Comparison of ENCODE assay signal across 12 cellular contexts in the genomic region with DNA sequence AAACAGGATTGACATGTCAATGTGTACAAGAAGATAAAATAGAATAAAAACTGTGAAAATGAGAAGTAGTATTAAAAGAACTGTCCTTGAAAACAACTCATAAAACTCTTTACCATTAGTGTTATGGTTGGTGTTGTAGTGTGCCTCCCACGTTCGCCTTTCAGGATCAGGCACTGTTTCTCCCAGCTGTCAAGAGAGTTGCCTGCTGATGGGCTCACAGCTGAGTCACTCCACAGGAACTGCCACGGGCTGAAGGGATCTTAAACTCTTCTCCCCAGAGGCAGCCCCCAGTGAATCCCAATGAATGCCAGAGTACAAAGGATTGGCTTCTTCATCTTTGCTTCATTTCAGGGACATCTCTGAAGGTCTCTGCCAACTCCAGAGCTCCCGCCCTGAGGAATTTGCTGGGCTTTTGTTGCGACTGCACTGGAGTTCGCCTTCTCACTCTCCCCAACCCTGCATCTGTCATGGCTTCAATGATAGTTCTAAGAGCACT.
DNase-seq lines count a peak whose midpoint lies in the region; ATAC-seq, FAIRE-seq and TF ChIP-seq lines count a peak whose summit lies in the region.
"Had no signal": no experiment of that assay in that cellular context is flagged by ENCODE, and none has a peak within 500 bp of the region (broad histone marks: within the 10 kb centered on the region; RNA-seq: fewer than 3 reads in every experiment).

No MANE protein-coding gene starts in this region.

- H3K27me3 ChIP-seq in AG04450 (ENCODE audit: control insufficient read depth, insufficient read depth, low read length) (no peaks in the 10 kb centered on the region), H1 (replicated peaks in 1 of 4; ENCODE audit: control insufficient read depth in 3 of 4, extremely low read depth in 1 of 4, insufficient read depth in 3 of 4, low read length in 3 of 4) (peaks cover 0 to 1% (median 0%) of the 10 kb centered on the region in 4 experiments; a peak in 1 of 7 replicates), lung (ENCODE audit: control insufficient read depth, insufficient read depth) (no peaks in the 10 kb centered on the region)
- H3K27me3 ChIP-seq: tibial artery had no signal

- H3K27ac ChIP-seq in AG04450 (ENCODE audit: low read depth, low read length) (peak overlapping the region; percentile 41), H1 (ENCODE audit: low read depth, low read length) (no peak overlapping the region), lung (ENCODE audit: low read depth in 1 of 2, low read length in 1 of 2) (peak overlapping the region; percentile 40 to 53)
- H3K27ac ChIP-seq: tibial artery had no signal

- H2BK20ac ChIP-seq in H1 (ENCODE audit: low read length), result no peak overlapping the region

- H2BK5ac ChIP-seq in H1 (ENCODE audit: low read depth, low read length), result no peak overlapping the region

- ATAC-seq in lung (ENCODE audit: insufficient read depth, low FRiP score), result no peak

- H3K14ac ChIP-seq in H1 (ENCODE audit: insufficient read length), result no peak overlapping the region

- no peak overlapping the region for H2AFZ ChIP-seq in H1 (ENCODE audit: low read length)

- H4K8ac ChIP-seq in H1 (ENCODE audit: extremely low read depth, insufficient read depth, low read length), result no peak overlapping the region

- TF ChIP-seq CTCF in AG04450 (IDR thresholded peaks at IDR 0.05; ENCODE audit: low read depth, low read length) (no peak), H1 (IDR thresholded peaks at IDR 0.05; ENCODE audit: control extremely low read depth in 1 of 3, insufficient read depth in 1 of 3, low read depth in 1 of 3, low read length in 3 of 3) (no peak), lung (IDR thresholded peaks at IDR 0.05; ENCODE audit: control extremely low read depth, extremely low read depth) (no peak)

- H3K4me3 ChIP-seq in AG04450 (ENCODE audit: low read depth, low read length) (peak overlapping the region; percentile 17; the same call in 1 of the 2 replicates), H1 (ENCODE audit: extremely low read depth in 1 of 4, insufficient read depth in 2 of 4, low read depth in 3 of 4, low read length in 4 of 4) (0 out of 8 replicates have a peak overlapping the region, but pooled peaks of 1 of the 4 experiments have one; percentile 6), lung (no peak overlapping the region)
- H3K4me3 ChIP-seq: tibial artery had no signal

- no peak overlapping the region for H3K23ac ChIP-seq in H1 (ENCODE audit: insufficient read length)

- peak; percentile 97 for FAIRE-seq in H1 (lab: Jason Lieb, UNC)

- POLR2A ChIA-PET in AG04450 (lab: Yijun Ruan, JAX), result no interaction called here
- POLR2A ChIA-PET in H1 (lab: Charles Lee; ENCODE audit: partially characterized antibody), result interaction anchor here (0.7 kb wide), 1 partner anchor 20 kb away, joined by 3 read pairs; no protein-coding TSS in a partner anchor

- H3K56ac ChIP-seq in H1 (replicated peaks; ENCODE audit: insufficient read length, low read depth, low read length), result no peak overlapping the region

- H2BK120ac ChIP-seq in H1 (replicated peaks; ENCODE audit: low read depth, low read length), result no peak overlapping the region

- TF ChIP-seq RAD21 in H1 (IDR thresholded peaks at IDR 0.05 in 1 of 2, conservative IDR thresholded peaks at IDR 0.05 in 1 of 2; ENCODE audit: low read depth in 2 of 2, low read length in 2 of 2), result peak in 1 of 2 experiments; percentile 13; a peak in 1 of 4 replicates

- H3K9me3 ChIP-seq in AG04450 (ENCODE audit: control insufficient read depth, insufficient read depth, low read length) (no peaks in the 10 kb centered on the region), H1 (ENCODE audit: insufficient read depth in 2 of 2, low read depth in 1 of 2, low read length in 1 of 2) (no peaks in the 10 kb centered on the region), lung (ENCODE audit: control insufficient read depth in 2 of 2, insufficient read depth in 1 of 2, low read length in 1 of 2) (no peaks in the 10 kb centered on the region)
- H3K9me3 ChIP-seq: tibial artery had no signal

- H2AK5ac ChIP-seq in H1 (ENCODE audit: low read depth, low read length), result no peak overlapping the region

- no peak overlapping the region for H4K91ac ChIP-seq in H1 (replicated peaks; ENCODE audit: insufficient read length, low read length)

- no peak overlapping the region for H3K9ac ChIP-seq in H1 (replicated peaks in 1 of 4; ENCODE audit: extremely low read depth in 1 of 4, low read depth in 3 of 4, low read length in 3 of 4)

- no peak overlapping the region for H4K5ac ChIP-seq in H1 (ENCODE audit: insufficient read length, low read depth, low read length)

- no peak overlapping the region for H2BK15ac ChIP-seq in H1 (ENCODE audit: low read length)

- H3K79me1 ChIP-seq in H1 (ENCODE audit: low read depth, low read length), result no peaks in the 10 kb centered on the region

- 6% methylated on average over 6 of the region's 6 CpGs; no CpG with 5 or more reads in 1 of the 2 experiments for WGBS in H1 (ENCODE audit: extremely low coverage in 1 of 2, insufficient coverage in 1 of 2, insufficient read length in 1 of 2, insufficient replicate concordance in 2 of 2, low coverage in 1 of 2, low lambda C conversion rate in 2 of 2, missing lambda C conversion rate in 1 of 2), 2 experiments
- WGBS in lung, 2 donors, result 64 to 70% methylated on average over 6 of the region's 6 CpGs

- no peak for TF ChIP-seq EP300 in H1 (IDR thresholded peaks at IDR 0.05; ENCODE audit: borderline replicate concordance in 1 of 2, low read depth in 2 of 2, low read length in 2 of 2)

- H3K23me2 ChIP-seq in H1 (ENCODE audit: low read depth, low read length), result no peaks in the 10 kb centered on the region; the same call in 1 of the 2 replicates

- CTCF ChIA-PET in AG04450 (lab: Charles Lee), result no interaction called here
- CTCF ChIA-PET in H1 (lab: Charles Lee; ENCODE audit: partially characterized antibody), result interaction anchor here (0.6 to 1.3 kb wide), 4 partner anchors 9 to 450 kb away, joined by 3 to 5 read pairs (median 4); no protein-coding TSS in a partner anchor

- H4K20me1 ChIP-seq in H1 (replicated peaks in 1 of 2; ENCODE audit: control insufficient read depth in 1 of 2, insufficient read depth in 2 of 2, low read length in 2 of 2), result peaks cover 10 to 13% of the 10 kb centered on the region in 2 experiments

- no peak overlapping the region for H2BK12ac ChIP-seq in H1 (ENCODE audit: low read depth, low read length)

- DNase-seq in AG04450 (ENCODE audit: low read depth, low spot score) (peak; percentile 38), M059J (ENCODE audit: low read depth) (peak; percentile 31), H1 (ENCODE audit: low read depth in 1 of 2, low spot score in 2 of 2) (peak; percentile 59 to 68), lung (ENCODE audit: low spot score) (no peak), MV-4-11 (lab: John Stamatoyannopoulos, UW) (no peak), HK-2 (ENCODE audit: unreplicated experiment) (no peak), globus pallidus (ENCODE audit: low spot score) (no peak)
- DNase-seq in activated CD8-positive, alpha-beta memory T cell treated with anti-CD3 and anti-CD28 coated beads, Interleukin-2, amount 50 U/mL, for 48 hours, result no peak
- DNase-seq: activated CD8-positive, alpha-beta memory T cell treated with anti-CD3 and anti-CD28 coated beads, Interleukin-2, amount 50 U/mL, for 4 hours; CD4-positive, CD25-positive, alpha-beta regulatory T cell; RPMI8226 had no signal

- no peak for TF ChIP-seq POLR2A in H1 (IDR thresholded peaks at IDR 0.05; ENCODE audit: control extremely low read depth in 1 of 2, low read depth in 2 of 2, low read length in 2 of 2)

- H3K4me1 ChIP-seq in H1 (replicated peaks in 1 of 4; ENCODE audit: control insufficient read depth in 3 of 4, insufficient read depth in 4 of 4, low read length in 3 of 4) (peaks cover 0 to 11% (median 1%) of the 10 kb centered on the region in 4 experiments; a peak in 4 of 7 replicates), lung (ENCODE audit: control insufficient read depth in 2 of 2, insufficient read depth in 2 of 2, low read length in 2 of 2) (peaks cover 2 to 9% of the 10 kb centered on the region in 2 donors)

- peaks cover 0 to 88% of the 10 kb centered on the region in 2 experiments; a peak in 2 of 4 replicates for H3K79me2 ChIP-seq in H1 (ENCODE audit: control insufficient read depth in 1 of 2, insufficient read depth in 2 of 2, low read length in 2 of 2)

- H3K36me3 ChIP-seq in H1 (ENCODE audit: control insufficient read depth in 2 of 4, insufficient read depth in 4 of 4, low read length in 3 of 4), result no peaks in the 10 kb centered on the region; a peak in 1 of 8 replicates
- peaks cover 0 to 2% of the 10 kb centered on the region in 2 donors for H3K36me3 ChIP-seq in lung (ENCODE audit: control insufficient read depth in 2 of 2, insufficient read depth in 2 of 2, low read length in 2 of 2)
- H3K36me3 ChIP-seq: tibial artery had no signal

- H3K4me2 ChIP-seq in H1 (ENCODE audit: insufficient read depth in 1 of 2, low read depth in 2 of 2, low read length in 2 of 2), result peak overlapping the region in 1 of 2 experiments; percentile 21; a peak in 1 of 4 replicates

- no peak overlapping the region for H3K4ac ChIP-seq in H1 (replicated peaks; ENCODE audit: insufficient read length, low read depth, low read length)

- H3K18ac ChIP-seq in H1 (ENCODE audit: extremely low read depth, low read length), result no peak overlapping the region

TF ChIP-seq in H1, 55 proteins besides CTCF, POLR2A, EP300 and RAD21 (continues in another document):
- TF ChIP-seq EZH2 (IDR thresholded peaks at IDR 0.05; ENCODE audit: low read depth, low read length, severe bottlenecking) (no peak), SRF (IDR thresholded peaks at IDR 0.05; ENCODE audit: low read depth, low read length) (no peak), TAF1 (IDR thresholded peaks at IDR 0.05; ENCODE audit: low read depth, low read length) (no peak), CBX8 (IDR thresholded peaks at IDR 0.05; ENCODE audit: borderline replicate concordance, low read depth, low read length) (no peak), RBBP5 (IDR thresholded peaks at IDR 0.05; ENCODE audit: borderline replicate concordance, low read depth, low read length) (no peak), SAP30 (IDR thresholded peaks at IDR 0.05; ENCODE audit: insufficient read depth, insufficient replicate concordance, low read length) (peak; percentile 84), PHF8 (conservative IDR thresholded peaks at IDR 0.05; ENCODE audit: low read depth, low read length) (no peak), ASH2L (IDR thresholded peaks at IDR 0.05; ENCODE audit: low read length) (peak; percentile 47), CHD1 (IDR thresholded peaks at IDR 0.05; ENCODE audit: low read depth, low read length) (no peak), HDAC6 (IDR thresholded peaks at IDR 0.05; ENCODE audit: low read depth, low read length) (no peak), RNF2 (IDR thresholded peaks at IDR 0.05; ENCODE audit: borderline replicate concordance, low read depth, low read length, missing control alignments, poor library complexity, severe bottlenecking) (no peak)
- TF ChIP-seq, protein P1, sequence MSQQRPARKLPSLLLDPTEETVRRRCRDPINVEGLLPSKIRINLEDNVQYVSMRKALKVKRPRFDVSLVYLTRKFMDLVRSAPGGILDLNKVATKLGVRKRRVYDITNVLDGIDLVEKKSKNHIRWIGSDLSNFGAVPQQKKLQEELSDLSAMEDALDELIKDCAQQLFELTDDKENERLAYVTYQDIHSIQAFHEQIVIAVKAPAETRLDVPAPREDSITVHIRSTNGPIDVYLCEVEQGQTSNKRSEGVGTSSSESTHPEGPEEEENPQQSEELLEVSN (IDR thresholded peaks at IDR 0.05), result no peak

Comparison
In these comparisons a context has a peak if more than half of its experiments do, and no peak if none do; other contexts are left out.
1. DNase-seq: peak in AG04450 (single experiment), M059J (single experiment) and H1 (2 of 2); none in lung (single experiment), MV-4-11 (single experiment), HK-2 (single experiment), globus pallidus (single experiment) and activated CD8-positive, alpha-beta memory T cell treated with anti-CD3 and anti-CD28 coated beads, Interleukin-2, amount 50 U/mL, for 48 hours (single experiment).